ENCODE assay signal across 16 cellular contexts in the genomic region with DNA sequence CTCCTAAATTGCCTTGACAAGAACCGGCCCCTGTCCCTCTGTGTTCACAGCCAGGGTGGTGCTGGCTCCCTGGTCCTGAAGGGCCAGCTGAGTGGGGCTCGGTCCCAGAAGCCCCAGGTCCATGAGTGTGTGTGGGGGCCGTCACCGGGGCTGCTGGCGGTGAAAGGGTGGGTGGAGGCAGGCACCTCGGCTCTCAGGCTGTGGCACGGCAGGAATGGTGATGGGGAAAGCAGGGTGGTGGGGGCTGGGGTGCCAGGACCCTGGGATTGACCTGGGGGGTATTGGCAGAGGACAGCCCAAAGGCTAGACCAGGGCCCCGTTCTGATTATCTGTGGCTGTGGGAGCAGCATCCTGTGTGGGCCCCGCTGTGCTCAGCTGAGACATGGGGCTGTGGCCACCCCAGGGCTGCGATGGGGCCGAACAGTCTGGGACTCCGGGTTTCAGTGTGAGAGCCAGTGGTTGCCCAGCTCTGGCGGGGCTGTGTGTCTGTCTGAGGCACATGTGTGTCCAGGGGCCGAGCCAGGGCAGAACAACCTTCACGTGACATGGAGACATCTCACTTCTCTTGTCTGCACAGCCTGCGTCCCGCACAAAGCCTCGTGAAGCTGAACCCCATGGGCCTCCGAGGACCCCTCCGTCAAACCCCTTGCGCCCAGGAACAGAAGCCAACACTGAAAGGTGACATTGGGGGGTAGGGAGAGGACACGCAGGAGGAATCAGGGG.
DNase-seq lines count a peak whose midpoint lies in the region; ATAC-seq and TF ChIP-seq lines count a peak whose summit lies in the region.
"Had no signal": no experiment of that assay in that cellular context is flagged by ENCODE, and none has a peak within 500 bp of the region (broad histone marks: within the 10 kb centered on the region; RNA-seq: fewer than 3 reads in every experiment).

No MANE protein-coding gene starts in this region.

- H3K36me3 ChIP-seq in WERI-Rb-1, result no peaks in the 10 kb centered on the region; the same call in 1 of the 2 replicates
- H3K36me3 ChIP-seq: HAP-1 had no signal

- no peaks in the 10 kb centered on the region for H3K9me3 Mint-ChIP-seq in activated CD8-positive, alpha-beta memory T cell treated with anti-CD3 and anti-CD28 coated beads, Interleukin-2, amount 10 ng/mL, durations not matched to agents 7 days and 5 days (ENCODE audit: low read depth)
- no peaks in the 10 kb centered on the region for H3K9me3 Mint-ChIP-seq in type B pancreatic cell

- no peaks in the 10 kb centered on the region for H3K9me3 ChIP-seq in WERI-Rb-1 (ENCODE audit: severe bottlenecking)
- H3K9me3 ChIP-seq: HAP-1 had no signal

- H3K27ac Mint-ChIP-seq in activated CD8-positive, alpha-beta memory T cell treated with anti-CD3 and anti-CD28 coated beads, Interleukin-2, amount 10 ng/mL, durations not matched to agents 7 days and 5 days, result no peak overlapping the region
- H3K27ac Mint-ChIP-seq in type B pancreatic cell, result no peak overlapping the region

- no peak for ATAC-seq in activated CD8-positive, alpha-beta memory T cell treated with anti-CD3 and anti-CD28 coated beads, Interleukin-2, amount 10 ng/mL, durations not matched to agents 7 days and 5 days
- ATAC-seq in GM19455 (IDR thresholded peaks at IDR 0.05; ENCODE audit: unreplicated experiment), result no peak

- H3K4me3 ChIP-seq in WERI-Rb-1 (ENCODE audit: low read depth, low read length), result no peak overlapping the region
- H3K4me3 ChIP-seq: HAP-1 had no signal

- H3K27me3 ChIP-seq in WERI-Rb-1 (ENCODE audit: insufficient read depth, low read depth, severe bottlenecking), result no peaks in the 10 kb centered on the region

- peaks cover 4% of the 10 kb centered on the region for H3K4me1 Mint-ChIP-seq in activated CD8-positive, alpha-beta memory T cell treated with anti-CD3 and anti-CD28 coated beads, Interleukin-2, amount 10 ng/mL, durations not matched to agents 7 days and 5 days
- peaks cover 24% of the 10 kb centered on the region for H3K4me1 Mint-ChIP-seq in type B pancreatic cell (ENCODE audit: unreplicated experiment)

- no peak overlapping the region for H3K4me3 Mint-ChIP-seq in activated CD8-positive, alpha-beta memory T cell treated with anti-CD3 and anti-CD28 coated beads, Interleukin-2, amount 10 ng/mL, durations not matched to agents 7 days and 5 days
- H3K4me3 Mint-ChIP-seq in type B pancreatic cell, result no peak overlapping the region
- H3K4me3 Mint-ChIP-seq: CD14-positive monocyte had no signal

- peak; percentile 31 for DNase-seq in activated CD8-positive, alpha-beta memory T cell treated with anti-CD3 and anti-CD28 coated beads, Interleukin-2, amount 10 ng/mL, durations not matched to agents 7 days and 5 days
- no peak for DNase-seq in activated CD8-positive, alpha-beta memory T cell treated with anti-CD3 and anti-CD28 coated beads, Interleukin-2, amount 50 U/mL, for 4 hours
- DNase-seq in WERI-Rb-1 (no peak), mesenteric fat pad (ENCODE audit: low spot score) (peak; percentile 83), type B pancreatic cell (ENCODE audit: extremely low spot score, unreplicated experiment) (peak; percentile 67), NOMO-1 treated with dmso at 0.1 percent for 144 hours (lab: John Stamatoyannopoulos, UW; ENCODE audit: unreplicated experiment) (no peak)
- no peak for DNase-seq in central memory CD4-positive, alpha-beta T cell
- DNase-seq: COR-L47, DMS153, EL, NCI-H146, NCI-H2227 treated with DMSO at 0.1 percent for 48 hours, NCI-H526 treated with DMSO at 0.1 percent for 48 hours had no signal

- TF ChIP-seq CTCF in WERI-Rb-1 (IDR thresholded peaks at IDR 0.05; ENCODE audit: low read depth, low read length) (no peak), type B pancreatic cell (conservative IDR thresholded peaks at IDR 0.05) (no peak)

- peak overlapping the region; percentile 42 for H3K27ac ChIP-seq in WERI-Rb-1

- no peaks in the 10 kb centered on the region for H3K36me3 Mint-ChIP-seq in activated CD8-positive, alpha-beta memory T cell treated with anti-CD3 and anti-CD28 coated beads, Interleukin-2, amount 10 ng/mL, durations not matched to agents 7 days and 5 days
- no peaks in the 10 kb centered on the region for H3K36me3 Mint-ChIP-seq in type B pancreatic cell

- CTCF ChIA-PET in activated CD8-positive, alpha-beta memory T cell treated with anti-CD3 and anti-CD28 coated beads, Interleukin-2, amount 10 ng/mL, durations not matched to agents 7 days and 5 days (lab: Charles Lee), result interaction anchor here (0.6 to 1.1 kb wide), 2 partner anchors 19 to 535 kb away, joined by 3 to 5 read pairs; no protein-coding TSS in a partner anchor

- peaks cover 7% of the 10 kb centered on the region for H3K27me3 Mint-ChIP-seq in activated CD8-positive, alpha-beta memory T cell treated with anti-CD3 and anti-CD28 coated beads, Interleukin-2, amount 10 ng/mL, durations not matched to agents 7 days and 5 days
- H3K27me3 Mint-ChIP-seq in type B pancreatic cell, result peaks cover 11% of the 10 kb centered on the region

Comparison
In these comparisons a context has a peak if more than half of its experiments do, and no peak if none do; other contexts are left out.
1. DNase-seq: peak in activated CD8-positive, alpha-beta memory T cell treated with anti-CD3 and anti-CD28 coated beads, Interleukin-2, amount 10 ng/mL, durations not matched to agents 7 days and 5 days (single experiment), mesenteric fat pad (single experiment) and type B pancreatic cell (single experiment); none in activated CD8-positive, alpha-beta memory T cell treated with anti-CD3 and anti-CD28 coated beads, Interleukin-2, amount 50 U/mL, for 4 hours (single experiment), WERI-Rb-1 (single experiment), NOMO-1 treated with dmso at 0.1 percent for 144 hours (single experiment) and central memory CD4-positive, alpha-beta T cell (single experiment).